Comparison of ENCODE assay signal across 1 cellular context in the genomic region with DNA sequence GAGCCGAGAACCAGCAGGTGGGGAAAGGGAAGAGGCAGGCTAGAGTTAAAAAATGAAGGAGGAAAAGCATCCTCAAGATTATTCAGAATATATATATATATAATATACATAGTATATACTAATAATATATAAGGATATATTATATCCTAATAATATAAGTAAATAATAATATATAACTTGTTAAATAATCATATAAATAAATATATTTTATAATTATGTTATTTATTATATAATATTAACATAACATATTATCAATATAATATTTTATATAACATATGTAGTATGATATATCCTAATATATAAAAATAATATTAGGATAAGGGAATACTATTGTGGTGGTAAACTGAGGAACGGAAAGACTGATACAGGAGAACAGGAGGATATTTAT.
TF ChIP-seq lines count a peak whose summit lies in the region.

No MANE protein-coding gene starts in this region.

TF ChIP-seq in GM23338, 12 proteins besides CTCF, POLR2A, EP300 and RAD21 (continued from another document):
- TF ChIP-seq, protein P1, sequence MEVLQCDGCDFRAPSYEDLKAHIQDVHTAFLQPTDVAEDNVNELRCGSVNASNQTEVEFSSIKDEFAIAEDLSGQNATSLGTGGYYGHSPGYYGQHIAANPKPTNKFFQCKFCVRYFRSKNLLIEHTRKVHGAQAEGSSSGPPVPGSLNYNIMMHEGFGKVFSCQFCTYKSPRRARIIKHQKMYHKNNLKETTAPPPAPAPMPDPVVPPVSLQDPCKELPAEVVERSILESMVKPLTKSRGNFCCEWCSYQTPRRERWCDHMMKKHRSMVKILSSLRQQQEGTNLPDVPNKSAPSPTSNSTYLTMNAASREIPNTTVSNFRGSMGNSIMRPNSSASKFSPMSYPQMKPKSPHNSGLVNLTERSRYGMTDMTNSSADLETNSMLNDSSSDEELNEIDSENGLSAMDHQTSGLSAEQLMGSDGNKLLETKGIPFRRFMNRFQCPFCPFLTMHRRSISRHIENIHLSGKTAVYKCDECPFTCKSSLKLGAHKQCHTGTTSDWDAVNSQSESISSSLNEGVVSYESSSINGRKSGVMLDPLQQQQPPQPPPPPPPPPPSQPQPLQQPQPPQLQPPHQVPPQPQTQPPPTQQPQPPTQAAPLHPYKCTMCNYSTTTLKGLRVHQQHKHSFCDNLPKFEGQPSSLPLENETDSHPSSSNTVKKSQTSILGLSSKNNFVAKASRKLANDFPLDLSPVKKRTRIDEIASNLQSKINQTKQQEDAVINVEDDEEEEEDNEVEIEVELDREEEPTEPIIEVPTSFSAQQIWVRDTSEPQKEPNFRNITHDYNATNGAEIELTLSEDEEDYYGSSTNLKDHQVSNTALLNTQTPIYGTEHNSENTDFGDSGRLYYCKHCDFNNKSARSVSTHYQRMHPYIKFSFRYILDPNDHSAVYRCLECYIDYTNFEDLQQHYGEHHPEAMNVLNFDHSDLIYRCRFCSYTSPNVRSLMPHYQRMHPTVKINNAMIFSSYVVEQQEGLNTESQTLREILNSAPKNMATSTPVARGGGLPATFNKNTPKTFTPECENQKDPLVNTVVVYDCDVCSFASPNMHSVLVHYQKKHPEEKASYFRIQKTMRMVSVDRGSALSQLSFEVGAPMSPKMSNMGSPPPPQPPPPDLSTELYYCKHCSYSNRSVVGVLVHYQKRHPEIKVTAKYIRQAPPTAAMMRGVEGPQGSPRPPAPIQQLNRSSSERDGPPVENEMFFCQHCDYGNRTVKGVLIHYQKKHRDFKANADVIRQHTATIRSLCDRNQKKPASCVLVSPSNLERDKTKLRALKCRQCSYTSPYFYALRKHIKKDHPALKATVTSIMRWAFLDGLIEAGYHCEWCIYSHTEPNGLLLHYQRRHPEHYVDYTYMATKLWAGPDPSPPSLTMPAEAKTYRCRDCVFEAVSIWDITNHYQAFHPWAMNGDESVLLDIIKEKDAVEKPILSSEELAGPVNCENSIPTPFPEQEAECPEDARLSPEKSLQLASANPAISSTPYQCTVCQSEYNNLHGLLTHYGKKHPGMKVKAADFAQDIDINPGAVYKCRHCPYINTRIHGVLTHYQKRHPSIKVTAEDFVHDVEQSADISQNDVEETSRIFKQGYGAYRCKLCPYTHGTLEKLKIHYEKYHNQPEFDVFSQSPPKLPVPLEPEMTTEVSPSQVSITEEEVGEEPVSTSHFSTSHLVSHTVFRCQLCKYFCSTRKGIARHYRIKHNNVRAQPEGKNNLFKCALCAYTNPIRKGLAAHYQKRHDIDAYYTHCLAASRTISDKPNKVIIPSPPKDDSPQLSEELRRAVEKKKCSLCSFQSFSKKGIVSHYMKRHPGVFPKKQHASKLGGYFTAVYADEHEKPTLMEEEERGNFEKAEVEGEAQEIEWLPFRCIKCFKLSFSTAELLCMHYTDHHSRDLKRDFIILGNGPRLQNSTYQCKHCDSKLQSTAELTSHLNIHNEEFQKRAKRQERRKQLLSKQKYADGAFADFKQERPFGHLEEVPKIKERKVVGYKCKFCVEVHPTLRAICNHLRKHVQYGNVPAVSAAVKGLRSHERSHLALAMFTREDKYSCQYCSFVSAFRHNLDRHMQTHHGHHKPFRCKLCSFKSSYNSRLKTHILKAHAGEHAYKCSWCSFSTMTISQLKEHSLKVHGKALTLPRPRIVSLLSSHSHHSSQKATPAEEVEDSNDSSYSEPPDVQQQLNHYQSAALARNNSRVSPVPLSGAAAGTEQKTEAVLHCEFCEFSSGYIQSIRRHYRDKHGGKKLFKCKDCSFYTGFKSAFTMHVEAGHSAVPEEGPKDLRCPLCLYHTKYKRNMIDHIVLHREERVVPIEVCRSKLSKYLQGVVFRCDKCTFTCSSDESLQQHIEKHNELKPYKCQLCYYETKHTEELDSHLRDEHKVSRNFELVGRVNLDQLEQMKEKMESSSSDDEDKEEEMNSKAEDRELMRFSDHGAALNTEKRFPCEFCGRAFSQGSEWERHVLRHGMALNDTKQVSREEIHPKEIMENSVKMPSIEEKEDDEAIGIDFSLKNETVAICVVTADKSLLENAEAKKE (CRISPR knock-in tag; IDR thresholded peaks at IDR 0.05) = no peak
- TF ChIP-seq ZNF331 (CRISPR knock-in tag; IDR thresholded peaks at IDR 0.05; ENCODE audit: low read depth) = no peak
- TF ChIP-seq ZNF114 (CRISPR knock-in tag; IDR thresholded peaks at IDR 0.05) = no peak
- TF ChIP-seq EZH2 (IDR thresholded peaks at IDR 0.05; ENCODE audit: low read depth, unreplicated experiment) = no peak
- TF ChIP-seq POLR2AphosphoS5 (IDR thresholded peaks at IDR 0.05; ENCODE audit: low read depth) = no peak
- TF ChIP-seq STAT1 (IDR thresholded peaks at IDR 0.05; ENCODE audit: unreplicated experiment) = no peak
- TF ChIP-seq, protein P2, sequence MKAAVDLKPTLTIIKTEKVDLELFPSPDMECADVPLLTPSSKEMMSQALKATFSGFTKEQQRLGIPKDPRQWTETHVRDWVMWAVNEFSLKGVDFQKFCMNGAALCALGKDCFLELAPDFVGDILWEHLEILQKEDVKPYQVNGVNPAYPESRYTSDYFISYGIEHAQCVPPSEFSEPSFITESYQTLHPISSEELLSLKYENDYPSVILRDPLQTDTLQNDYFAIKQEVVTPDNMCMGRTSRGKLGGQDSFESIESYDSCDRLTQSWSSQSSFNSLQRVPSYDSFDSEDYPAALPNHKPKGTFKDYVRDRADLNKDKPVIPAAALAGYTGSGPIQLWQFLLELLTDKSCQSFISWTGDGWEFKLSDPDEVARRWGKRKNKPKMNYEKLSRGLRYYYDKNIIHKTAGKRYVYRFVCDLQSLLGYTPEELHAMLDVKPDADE (IDR thresholded peaks at IDR 0.05) = no peak
- no peak for TF ChIP-seq EZH2phosphoT487 (IDR thresholded peaks at IDR 0.05; ENCODE audit: unreplicated experiment)
- TF ChIP-seq CREB1 (CRISPR knock-in tag; IDR thresholded peaks at IDR 0.05; ENCODE audit: low read depth) = no peak
- no peak for TF ChIP-seq NANOG (IDR thresholded peaks at IDR 0.05; ENCODE audit: borderline replicate concordance)
- TF ChIP-seq JUNB (IDR thresholded peaks at IDR 0.05; ENCODE audit: unreplicated experiment) = no peak
TF ChIP-seq in GM23338: peak in this region for 0.
